In genomic region chr17:33819539-33819938, GRCh38 we compare ENCODE assay signal across 33 cellular contexts.
"Had no signal": no experiment of that assay in that cellular context is flagged by ENCODE, and none has a peak within 500 bp of the region (broad histone marks: within the 10 kb centered on the region; RNA-seq: fewer than 3 reads in every experiment).

No MANE protein-coding gene starts in this region.

- H3K4me1 ChIP-seq: adrenal gland, ascending aorta, body of pancreas, breast epithelium had no signal

- ATAC-seq: activated naive CD4-positive, alpha-beta T cell treated with anti-CD3 and anti-CD28 coated beads, Interleukin-2, amount 50 U/mL, for 72 hours; activated naive CD8-positive, alpha-beta T cell treated with anti-CD3 and anti-CD28 coated beads, Interleukin-2, amount 50 U/mL, for 24 hours; activated T-cell treated with anti-CD3 and anti-CD28 coated beads, Interleukin-2, amount 50 U/mL, for 4 hours; activated T-cell treated with anti-CD3 and anti-CD28 coated beads, Interleukin-2, amount 50 U/mL, for 72 hours; activated T-helper 17 cell treated with anti-CD3 and anti-CD28 coated beads, Interleukin-2, amount 50 U/mL, for 72 hours; body of pancreas had no signal

- H3K27me3 ChIP-seq: adrenal gland, ascending aorta, body of pancreas, brain microvascular endothelial cell had no signal

- DNase-seq: activated effector memory CD4-positive, alpha-beta T cell treated with anti-CD3 and anti-CD28 coated beads, Interleukin-2, amount 50 U/mL, for 16 hours; activated effector memory CD4-positive, alpha-beta T cell treated with Interleukin-2 at 50 U/mL for 16 hours; activated gamma-delta T cell; activated gamma-delta T cell treated with Interleukin-2 at 50 U/mL for 16 hours; activated naive CD4-positive, alpha-beta T cell; activated naive CD4-positive, alpha-beta T cell treated with anti-CD3 and anti-CD28 coated beads for 36 hours; activated naive CD4-positive, alpha-beta T cell treated with anti-CD3 and anti-CD28 coated beads, Interleukin-2, amount 10 ng/mL, durations not matched to agents 7 days and 5 days; activated naive CD4-positive, alpha-beta T cell treated with anti-CD3 and anti-CD28 coated beads, Interleukin-2, amount 50 U/mL, for 16 hours; activated naive CD4-positive, alpha-beta T cell treated with Interleukin-2 at 50 U/mL for 16 hours; activated naive CD8-positive, alpha-beta T cell treated with anti-CD3 and anti-CD28 coated beads for 36 hours; activated naive CD8-positive, alpha-beta T cell treated with anti-CD3 and anti-CD28 coated beads, Interleukin-2, amount 10 ng/mL, durations not matched to agents 7 days and 5 days; activated naive CD8-positive, alpha-beta T cell treated with anti-CD3 and anti-CD28 coated beads, Interleukin-2, amount 50 U/mL, for 24 hours; activated T-cell treated with anti-CD3 and anti-CD28 coated beads, Interleukin-2, amount 50 U/mL, for 1 hour; activated T-cell treated with anti-CD3 and anti-CD28 coated beads, Interleukin-2, amount 50 U/mL, for 24 hours; activated T-cell treated with anti-CD3 and anti-CD28 coated beads, Interleukin-2, amount 50 U/mL, for 4 hours; activated T-cell treated with anti-CD3 and anti-CD28 coated beads, Interleukin-2, amount 50 U/mL, for 48 hours; activated T-cell treated with anti-CD3 and anti-CD28 coated beads, Interleukin-2, amount 50 U/mL, for 72 hours; adrenal gland; amniotic stem cell; amygdala; anterior cingulate cortex; aorta; body of pancreas; brain microvascular endothelial cell; caudate nucleus; central memory CD4-positive, alpha-beta T cell; cerebellar nuclear complex had no signal

- H3K4me3 ChIP-seq: adrenal gland, ascending aorta, body of pancreas, breast epithelium, cardiac muscle cell had no signal

- FAIRE-seq: astrocyte had no signal

- H3K36me3 ChIP-seq: adrenal gland, ascending aorta, brain microvascular endothelial cell, breast epithelium, cardiac muscle cell had no signal

- H3K27ac ChIP-seq: adrenal gland, ascending aorta, body of pancreas, brain microvascular endothelial cell, breast epithelium, cardiac muscle cell had no signal

- H3K9me3 ChIP-seq: adrenal gland, ascending aorta, body of pancreas, breast epithelium had no signal
